In the genomic region with DNA sequence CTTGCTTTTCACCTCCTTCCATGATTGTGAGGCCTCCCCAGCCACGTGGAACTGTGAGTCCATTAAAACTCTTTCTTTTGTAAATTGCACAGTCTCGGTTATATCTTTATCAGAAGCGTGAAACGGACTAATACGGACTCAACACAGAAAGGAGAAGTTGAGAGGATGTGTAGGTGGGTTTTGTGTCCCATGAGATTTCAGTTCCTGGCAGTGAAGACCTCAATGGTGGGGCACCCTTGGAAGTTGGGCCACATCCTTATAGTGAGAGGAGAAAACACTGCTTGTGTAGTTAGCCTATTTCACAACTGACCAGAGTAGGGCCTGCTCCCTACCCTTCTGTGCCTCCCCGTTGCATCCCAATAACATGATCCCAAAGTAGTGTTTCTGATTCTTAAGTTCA, we compare ENCODE assay signal across 16 cellular contexts.
DNase-seq lines count a peak whose midpoint lies in the region; ATAC-seq, FAIRE-seq and TF ChIP-seq lines count a peak whose summit lies in the region.
"Had no signal": no experiment of that assay in that cellular context is flagged by ENCODE, and none has a peak within 500 bp of the region (broad histone marks: within the 10 kb centered on the region; RNA-seq: fewer than 3 reads in every experiment).

No MANE protein-coding gene starts in this region.

- no peak overlapping the region for H3K9ac ChIP-seq in BLaER1 treated with 17β-estradiol and CSF1 and Interleukin-3, amounts not matched to agents 10 nM and 100 nM

- DNase-seq in NB4 (ENCODE audit: low read depth) (peak; percentile 11), bronchial epithelial cell (ENCODE audit: low read depth) (no peak), NCI-H146 (lab: John Stamatoyannopoulos, UW) (no peak), H7 (no peak), glomerular visceral epithelial cell (ENCODE audit: extremely low spot score) (no peak), GM23338 (ENCODE audit: low spot score) (no peak)
- DNase-seq: 8988T; C1 segment of cervical spinal cord; Caco-2; CD4-positive, alpha-beta T cell had no signal

- H3K4me1 ChIP-seq in BLaER1 treated with 17β-estradiol and CSF1 and Interleukin-3, amounts not matched to agents 10 nM and 100 nM: peaks cover 0 to 27% (median 9%) of the 10 kb centered on the region in 10 experiments; a peak in 14 of 20 replicates
- peaks cover 8% of the 10 kb centered on the region; the same call in 1 of the 2 replicates for H3K4me1 ChIP-seq in GM23338 (ENCODE audit: insufficient read depth)
- H3K4me1 ChIP-seq: Caco-2, HAP-1 had no signal

- H3K27ac ChIP-seq in BLaER1 treated with 17β-estradiol and CSF1 and Interleukin-3, amounts not matched to agents 10 nM and 100 nM: no peak overlapping the region
- H3K27ac ChIP-seq in GM23338 (ENCODE audit: low read depth): no peak overlapping the region

- H3K79me2 ChIP-seq in GM23338 (replicated peaks; ENCODE audit: insufficient read depth): no peaks in the 10 kb centered on the region

- no peak for ATAC-seq in GM23338
- ATAC-seq: HepG2 had no signal

- H3K4me1 Mint-ChIP-seq in GM23338: peaks cover 7% of the 10 kb centered on the region

- H4K20me1 ChIP-seq in BLaER1 treated with 17β-estradiol and CSF1 and Interleukin-3, amounts not matched to agents 10 nM and 100 nM: no peaks in the 10 kb centered on the region
- H4K20me1 ChIP-seq in GM23338 (replicated peaks; ENCODE audit: insufficient read depth): no peaks in the 10 kb centered on the region

- peaks cover 0 to 20% (median 0%) of the 10 kb centered on the region in 11 experiments; a peak in 3 of 22 replicates for H3K9me3 ChIP-seq in BLaER1 treated with 17β-estradiol and CSF1 and Interleukin-3, amounts not matched to agents 10 nM and 100 nM (replicated peaks in 1 of 11)
- H3K9me3 ChIP-seq: Caco-2, HAP-1 had no signal

- no peak overlapping the region for H3K27ac Mint-ChIP-seq in GM23338
- H3K27ac Mint-ChIP-seq: CD4-positive, alpha-beta T cell had no signal

- no peak overlapping the region for H3K4me3 Mint-ChIP-seq in GM23338
- H3K4me3 Mint-ChIP-seq: CD4-positive, alpha-beta T cell had no signal

- H3K27me3 Mint-ChIP-seq in GM23338 (ENCODE audit: insufficient read depth, low read depth, poor library complexity): peaks cover 5% of the 10 kb centered on the region

- no peak for TF ChIP-seq POLR2A in NB4 (IDR thresholded peaks at IDR 0.05; ENCODE audit: extremely low read depth, insufficient read length)

- FAIRE-seq in bronchial epithelial cell (lab: Jason Lieb, UNC): peak; percentile 18
- FAIRE-seq: D721Med, G401.6, H1, HepG2 had no signal

- no peak overlapping the region for H2AFZ ChIP-seq in GM23338

- H3K36me3 Mint-ChIP-seq in GM23338 (ENCODE audit: low read depth): no peaks in the 10 kb centered on the region

- no peaks in the 10 kb centered on the region for H3K9me2 ChIP-seq in GM23338 (ENCODE audit: insufficient read depth)

- H3K27me3 ChIP-seq in BLaER1 treated with 17β-estradiol and CSF1 and Interleukin-3, amounts not matched to agents 10 nM and 100 nM: peaks cover 0 to 9% (median 0%) of the 10 kb centered on the region in 11 experiments; a peak in 2 of 22 replicates
- H3K27me3 ChIP-seq in bronchial epithelial cell (ENCODE audit: control insufficient read depth, insufficient read depth, low read length) (no peaks in the 10 kb centered on the region), H7 (ENCODE audit: control insufficient read depth, insufficient read depth, low read length) (no peaks in the 10 kb centered on the region), GM23338 (ENCODE audit: insufficient read depth) (no peaks in the 10 kb centered on the region)

- peak overlapping the region in 6 of 11 experiments; percentile 2 to 55 (median 22); a peak in 7 of 22 replicates for H3K4me2 ChIP-seq in BLaER1 treated with 17β-estradiol and CSF1 and Interleukin-3, amounts not matched to agents 10 nM and 100 nM
- H3K4me2 ChIP-seq in GM23338: no peak overlapping the region

- no peaks in the 10 kb centered on the region for H3K36me3 ChIP-seq in BLaER1 treated with 17β-estradiol and CSF1 and Interleukin-3, amounts not matched to agents 10 nM and 100 nM
- no peaks in the 10 kb centered on the region for H3K36me3 ChIP-seq in bronchial epithelial cell (ENCODE audit: control insufficient read depth, insufficient read depth, low read length)
- H3K36me3 ChIP-seq in H7 (replicated peaks; ENCODE audit: control insufficient read depth, insufficient read depth, low read length): no peaks in the 10 kb centered on the region
- no peaks in the 10 kb centered on the region for H3K36me3 ChIP-seq in GM23338 (ENCODE audit: insufficient read depth)
- H3K36me3 ChIP-seq: HAP-1 had no signal

- 0 out of 2 replicates have a peak, but pooled peaks cover 3% of the 10 kb centered on the region for H3F3A ChIP-seq in GM23338 (replicated peaks; ENCODE audit: low read depth)

- H3K9me3 Mint-ChIP-seq in GM23338: no peaks in the 10 kb centered on the region
- H3K9me3 Mint-ChIP-seq: CD4-positive, alpha-beta T cell had no signal

- TF ChIP-seq CTCF in NB4 (IDR thresholded peaks at IDR 0.05; ENCODE audit: low read depth, low read length) (no peak), bronchial epithelial cell (IDR thresholded peaks at IDR 0.05; ENCODE audit: insufficient read depth, low read length, severe bottlenecking) (no peak), GM23338 (conservative IDR thresholded peaks at IDR 0.05; ENCODE audit: low read depth in 2 of 2) (no peak)

- no peak overlapping the region for H3K4me3 ChIP-seq in BLaER1 treated with 17β-estradiol and CSF1 and Interleukin-3, amounts not matched to agents 10 nM and 100 nM
- H3K4me3 ChIP-seq in NB4 (ENCODE audit: low read depth, low read length): no peak overlapping the region
- no peak overlapping the region for H3K4me3 ChIP-seq in bronchial epithelial cell (ENCODE audit: low read depth, low read length)
- no peak overlapping the region for H3K4me3 ChIP-seq in H7 (ENCODE audit: insufficient read depth, low read depth, low read length)
- no peak overlapping the region for H3K4me3 ChIP-seq in GM23338
- H3K4me3 ChIP-seq: HAP-1 had no signal

TF ChIP-seq in GM23338, 12 proteins besides CTCF, POLR2A, EP300 and RAD21:
- no peak for TF ChIP-seq STAT1 (IDR thresholded peaks at IDR 0.05; ENCODE audit: unreplicated experiment)
- TF ChIP-seq EZH2 (IDR thresholded peaks at IDR 0.05; ENCODE audit: low read depth, unreplicated experiment): no peak
- no peak for TF ChIP-seq EZH2phosphoT487 (IDR thresholded peaks at IDR 0.05; ENCODE audit: unreplicated experiment)
- TF ChIP-seq, protein P1, sequence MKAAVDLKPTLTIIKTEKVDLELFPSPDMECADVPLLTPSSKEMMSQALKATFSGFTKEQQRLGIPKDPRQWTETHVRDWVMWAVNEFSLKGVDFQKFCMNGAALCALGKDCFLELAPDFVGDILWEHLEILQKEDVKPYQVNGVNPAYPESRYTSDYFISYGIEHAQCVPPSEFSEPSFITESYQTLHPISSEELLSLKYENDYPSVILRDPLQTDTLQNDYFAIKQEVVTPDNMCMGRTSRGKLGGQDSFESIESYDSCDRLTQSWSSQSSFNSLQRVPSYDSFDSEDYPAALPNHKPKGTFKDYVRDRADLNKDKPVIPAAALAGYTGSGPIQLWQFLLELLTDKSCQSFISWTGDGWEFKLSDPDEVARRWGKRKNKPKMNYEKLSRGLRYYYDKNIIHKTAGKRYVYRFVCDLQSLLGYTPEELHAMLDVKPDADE (IDR thresholded peaks at IDR 0.05): no peak
